In the genomic region with DNA sequence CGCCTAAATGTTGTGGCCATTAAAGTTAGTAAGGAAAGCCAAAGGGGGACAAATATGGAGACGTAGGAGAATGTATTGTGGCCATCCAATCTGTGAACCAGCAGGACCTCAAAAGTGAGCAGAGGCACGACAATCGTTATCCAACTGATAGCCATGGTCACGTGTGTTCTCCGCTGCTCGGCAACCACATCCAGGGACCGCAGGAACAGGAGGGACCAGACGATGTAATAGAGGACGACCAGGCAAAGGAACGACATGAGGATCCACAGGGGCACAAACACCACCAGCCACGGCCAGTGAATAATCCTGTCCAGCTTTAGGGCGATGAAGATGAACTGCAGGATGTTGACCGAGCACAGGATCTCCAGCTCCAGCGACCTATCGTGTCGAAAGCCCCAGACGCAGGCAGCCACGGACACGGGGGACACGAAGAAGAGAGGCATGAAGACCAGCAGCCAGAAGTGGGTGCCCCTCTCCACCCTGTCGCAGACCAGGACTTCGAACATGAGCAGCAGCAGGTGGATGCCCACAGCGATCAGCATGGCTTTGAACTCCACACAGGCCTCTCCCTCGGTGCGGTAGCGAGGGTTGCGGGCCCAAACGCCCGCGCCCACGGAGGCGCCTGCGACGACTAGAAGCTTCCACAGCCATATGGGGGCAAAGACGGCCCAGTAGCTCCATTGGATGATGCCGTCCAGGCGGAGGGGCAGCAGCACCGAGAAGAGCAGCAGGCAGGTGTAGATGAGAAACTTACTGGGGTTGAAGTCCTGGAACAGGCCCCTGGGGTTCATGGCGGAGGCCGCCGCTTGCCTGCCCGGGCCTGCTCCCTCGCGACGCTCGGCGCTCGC, we compare ENCODE assay signal across 8 cellular contexts. TPM values are rescaled to one million over a fixed set of nuclear protein-coding genes. Genes with fewer than 3 reads are reported as not detected.
A peak's percentile ranks its signal among the peaks of the same experiment; 100 is the strongest.
DNase-seq lines count a peak whose midpoint lies in the region; ATAC-seq and TF ChIP-seq lines count a peak whose summit lies in the region.

No MANE protein-coding gene starts in this region.

- H3K27ac ChIP-seq in GM23248 (peak overlapping the region; percentile 64; the same call in 1 of the 2 replicates), hepatocyte (peak overlapping the region; percentile 96), skin epidermis (peak overlapping the region; percentile 58 to 100 (median 96))

- peaks cover 17% of the 10 kb centered on the region for H3K9me3 Mint-ChIP-seq in activated T-cell treated with anti-CD3 and anti-CD28 coated beads, Interleukin-2, amount 50 U/mL, for 24 hours

- DNase-seq in GM23248: no peak
- no peak for DNase-seq in activated T-cell treated with anti-CD3 and anti-CD28 coated beads, Interleukin-2, amount 50 U/mL, for 24 hours
- DNase-seq in hepatocyte (ENCODE audit: low spot score): no peak
- no peak for DNase-seq in NCI-H2196 (lab: John Stamatoyannopoulos, UW; ENCODE audit: unreplicated experiment)
- no peak for DNase-seq in NCI-H146 treated with DMSO at 0.1 percent for 48 hours (lab: John Stamatoyannopoulos, UW; ENCODE audit: unreplicated experiment)
- no peak for DNase-seq in 8988T

- WGBS in GM23248 (ENCODE audit: low coverage in 1 of 2, low lambda C conversion rate in 2 of 2, missing lambda C conversion rate in 2 of 2), 2 experiments: 79 to 82% methylated on average over 48 to 49 of the region's 49 CpGs
- WGBS in hepatocyte (ENCODE audit: low lambda C conversion rate, missing lambda C conversion rate): 83% methylated on average over 47 of the region's 49 CpGs

- H3K27me3 Mint-ChIP-seq in activated T-cell treated with anti-CD3 and anti-CD28 coated beads, Interleukin-2, amount 50 U/mL, for 24 hours: no peaks in the 10 kb centered on the region

- H4K20me1 ChIP-seq in GM23248 (ENCODE audit: insufficient read depth) (no peaks in the 10 kb centered on the region), hepatocyte (ENCODE audit: insufficient read depth, poor library complexity, severe bottlenecking) (no peaks in the 10 kb centered on the region)

- no peaks in the 10 kb centered on the region; the same call in 1 of the 2 replicates for H3K9me2 ChIP-seq in GM23248 (ENCODE audit: insufficient read depth)
- no peaks in the 10 kb centered on the region for H3K9me2 ChIP-seq in hepatocyte (replicated peaks; ENCODE audit: insufficient read depth)

- H3K4me2 ChIP-seq in GM23248 (ENCODE audit: unreplicated experiment): peak overlapping the region; percentile 81
- peak overlapping the region; percentile 94 for H3K4me2 ChIP-seq in hepatocyte

- TF ChIP-seq CTCF in hepatocyte (IDR thresholded peaks at IDR 0.05; ENCODE audit: poor library complexity): no peak

- peaks cover 63% of the 10 kb centered on the region for H3K4me1 Mint-ChIP-seq in activated T-cell treated with anti-CD3 and anti-CD28 coated beads, Interleukin-2, amount 50 U/mL, for 24 hours (ENCODE audit: low read depth)

- ATAC-seq in HG02759 (IDR thresholded peaks at IDR 0.05; ENCODE audit: unreplicated experiment): no peak

- H3K27me3 ChIP-seq in GM23248 (replicated peaks; ENCODE audit: insufficient read depth) (no peaks in the 10 kb centered on the region), hepatocyte (no peaks in the 10 kb centered on the region)

- peak overlapping the region; percentile 93 for H3K27ac Mint-ChIP-seq in activated T-cell treated with anti-CD3 and anti-CD28 coated beads, Interleukin-2, amount 50 U/mL, for 24 hours

- H3K4me3 ChIP-seq in GM23248 (peak overlapping the region; percentile 72), hepatocyte (peak overlapping the region; percentile 84), skin epidermis (peak overlapping the region; percentile 53 to 73 (median 61))

- H2AFZ ChIP-seq in GM23248 (peak overlapping the region; percentile 80), hepatocyte (peak overlapping the region; percentile 83)

- H3K36me3 ChIP-seq in GM23248 (ENCODE audit: low read depth) (peaks cover 7% of the 10 kb centered on the region; the same call in 1 of the 2 replicates), hepatocyte (replicated peaks; ENCODE audit: insufficient read depth, low read depth) (no peaks in the 10 kb centered on the region)

- H3K9ac ChIP-seq in GM23248: peak overlapping the region; percentile 76

- H3K36me3 Mint-ChIP-seq in activated T-cell treated with anti-CD3 and anti-CD28 coated beads, Interleukin-2, amount 50 U/mL, for 24 hours (ENCODE audit: low read depth): peaks cover 61% of the 10 kb centered on the region

- H3K79me2 ChIP-seq in GM23248 (ENCODE audit: insufficient read depth) (peaks cover 29% of the 10 kb centered on the region), hepatocyte (peaks cover 22% of the 10 kb centered on the region)

- in situ Hi-C loops in GM23248 (cut with MboI): no loop called here

- peak overlapping the region; percentile 71 for H3K4me3 Mint-ChIP-seq in activated T-cell treated with anti-CD3 and anti-CD28 coated beads, Interleukin-2, amount 50 U/mL, for 24 hours

- H3K4me1 ChIP-seq in GM23248 (ENCODE audit: insufficient read depth) (peaks cover 22% of the 10 kb centered on the region), hepatocyte (ENCODE audit: insufficient read depth) (peaks cover 15% of the 10 kb centered on the region)

- H3F3A ChIP-seq in GM23248 (ENCODE audit: insufficient read depth): no peaks in the 10 kb centered on the region

- H3K9me3 ChIP-seq in GM23248 (ENCODE audit: low read depth) (no peaks in the 10 kb centered on the region), hepatocyte (ENCODE audit: low read depth) (peaks cover 4% of the 10 kb centered on the region)

RNA-seq across cellular contexts. Expression of a gene that starts 0.8 kb away (rescaled TPM):
- 32.0 and 40.6 TPM in 2 replicates for total RNA-seq in GM23248 (2014; rRNA removed; shearing (Covaris generic))
- 32.3 and 33.7 TPM in 2 replicates for polyA plus RNA-seq in GM23248 (2016; fragmentation: Nextera tagmentation; extraction: Ambion mirVana)
- total RNA-seq in hepatocyte: 25.2 and 26.2 TPM in 2 replicates
- polyA plus RNA-seq in hepatocyte: 20.8 and 24.0 TPM in 2 replicates

RNA-seq across cellular contexts. Expression of a gene that starts 30.2 kb away (rescaled TPM):
- 65.7 and 78.5 TPM in 2 replicates for total RNA-seq in GM23248 (2014; rRNA removed; shearing (Covaris generic))
- polyA plus RNA-seq in GM23248 (2016; fragmentation: Nextera tagmentation; extraction: Ambion mirVana) (105 and 109 TPM in 2 replicates), hepatocyte (57.5 and 74.4 TPM in 2 replicates)
- 66.8 and 68.2 TPM in 2 replicates for total RNA-seq in hepatocyte
